ENCODE assay signal across 8 cellular contexts in the genomic region with DNA sequence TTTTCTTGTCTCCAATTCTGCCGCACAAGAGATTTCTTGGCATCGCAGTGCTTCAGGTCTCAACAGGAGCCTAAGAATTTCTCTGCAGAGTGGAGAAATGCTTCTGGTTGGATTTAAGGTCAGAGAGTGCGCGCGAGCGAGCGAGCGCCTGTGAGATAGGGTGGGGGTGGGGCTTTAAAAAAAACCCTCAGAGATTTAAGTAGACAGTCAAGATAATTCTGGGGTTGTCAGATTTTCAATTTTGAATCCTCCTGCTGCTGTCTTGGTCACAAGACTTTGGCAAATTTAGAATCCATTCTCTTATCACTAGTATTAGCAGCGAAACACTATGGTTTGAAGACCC. TPM values are rescaled to one million over a fixed set of nuclear protein-coding genes. Genes with fewer than 3 reads are reported as not detected.
DNase-seq lines count a peak whose midpoint lies in the region; ATAC-seq, FAIRE-seq and TF ChIP-seq lines count a peak whose summit lies in the region.

No MANE protein-coding gene starts in this region.

- peaks cover 9% of the 10 kb centered on the region for H3K27me3 Mint-ChIP-seq in activated naive CD4-positive, alpha-beta T cell treated with anti-CD3 and anti-CD28 coated beads for 36 hours (ENCODE audit: low read depth)
- peaks cover 4% of the 10 kb centered on the region for H3K27me3 Mint-ChIP-seq in activated CD8-positive, alpha-beta T cell treated with anti-CD3 and anti-CD28 coated beads, Interleukin-2, amount 10 ng/mL, durations not matched to agents 7 days and 5 days (ENCODE audit: low read depth)

- H3K4me3 Mint-ChIP-seq in activated naive CD4-positive, alpha-beta T cell treated with anti-CD3 and anti-CD28 coated beads for 36 hours = peak overlapping the region; percentile 73
- peak overlapping the region; percentile 87 for H3K4me3 Mint-ChIP-seq in activated CD8-positive, alpha-beta T cell treated with anti-CD3 and anti-CD28 coated beads, Interleukin-2, amount 10 ng/mL, durations not matched to agents 7 days and 5 days

- no peaks in the 10 kb centered on the region for H3K9me3 Mint-ChIP-seq in activated naive CD4-positive, alpha-beta T cell treated with anti-CD3 and anti-CD28 coated beads for 36 hours
- no peaks in the 10 kb centered on the region for H3K9me3 Mint-ChIP-seq in activated naive CD4-positive, alpha-beta T cell treated with anti-CD3 and anti-CD28 coated beads, Interleukin-2, amount 50 U/mL, for 72 hours
- H3K9me3 Mint-ChIP-seq in activated CD8-positive, alpha-beta T cell treated with anti-CD3 and anti-CD28 coated beads, Interleukin-2, amount 10 ng/mL, durations not matched to agents 7 days and 5 days (ENCODE audit: insufficient read depth) = no peaks in the 10 kb centered on the region

- peak overlapping the region; percentile 81 for H3K4me3 ChIP-seq in left ventricle myocardium inferior

- POLR2A ChIA-PET in activated CD8-positive, alpha-beta T cell treated with anti-CD3 and anti-CD28 coated beads, Interleukin-2, amount 10 ng/mL, durations not matched to agents 7 days and 5 days (lab: Charles Lee) = interaction anchor here (0.8 kb wide), 1 partner anchor 51 kb away, joined by 3 read pairs; no protein-coding TSS in a partner anchor

- H3K4me1 Mint-ChIP-seq in activated naive CD4-positive, alpha-beta T cell treated with anti-CD3 and anti-CD28 coated beads for 36 hours (ENCODE audit: low read depth) = peaks cover 13% of the 10 kb centered on the region
- H3K4me1 Mint-ChIP-seq in activated CD8-positive, alpha-beta T cell treated with anti-CD3 and anti-CD28 coated beads, Interleukin-2, amount 10 ng/mL, durations not matched to agents 7 days and 5 days (ENCODE audit: low read depth) = peaks cover 27% of the 10 kb centered on the region

- intact Hi-C loops in activated naive CD4-positive, alpha-beta T cell treated with anti-CD3 and anti-CD28 coated beads for 36 hours (cut with micrococcal nuclease) = no loop called here
- intact Hi-C loops in left ventricle myocardium inferior (cut with micrococcal nuclease) = no loop called here

- peaks cover 2% of the 10 kb centered on the region for H3K36me3 Mint-ChIP-seq in activated naive CD4-positive, alpha-beta T cell treated with anti-CD3 and anti-CD28 coated beads for 36 hours (ENCODE audit: low read depth)
- peaks cover 8 to 14% of the 10 kb centered on the region in 2 donors for H3K36me3 Mint-ChIP-seq in activated naive CD4-positive, alpha-beta T cell treated with anti-CD3 and anti-CD28 coated beads, Interleukin-2, amount 50 U/mL, for 72 hours
- peaks cover 17% of the 10 kb centered on the region for H3K36me3 Mint-ChIP-seq in activated CD8-positive, alpha-beta T cell treated with anti-CD3 and anti-CD28 coated beads, Interleukin-2, amount 10 ng/mL, durations not matched to agents 7 days and 5 days (ENCODE audit: low read depth)

- CTCF ChIA-PET in activated naive CD4-positive, alpha-beta T cell treated with anti-CD3 and anti-CD28 coated beads for 36 hours (lab: Charles Lee) = interaction anchor here (0.6 kb wide), 1 partner anchor 81 kb away, joined by 4 read pairs; no protein-coding TSS in a partner anchor
- CTCF ChIA-PET in activated CD8-positive, alpha-beta T cell treated with anti-CD3 and anti-CD28 coated beads, Interleukin-2, amount 10 ng/mL, durations not matched to agents 7 days and 5 days (lab: Charles Lee) = interaction anchor here (0.9 kb wide), 1 partner anchor 50 kb away, joined by 3 read pairs; a partner anchor contains a TSS

- FAIRE-seq in frontal cortex (lab: Jason Lieb, UNC) = no peak

- DNase-seq in activated naive CD4-positive, alpha-beta T cell treated with anti-CD3 and anti-CD28 coated beads for 36 hours = no peak
- DNase-seq in activated naive CD4-positive, alpha-beta T cell treated with anti-CD3 and anti-CD28 coated beads, Interleukin-2, amount 50 U/mL, for 72 hours (ENCODE audit: low spot score in 2 of 2) = no peak
- no peak for DNase-seq in activated CD8-positive, alpha-beta T cell treated with anti-CD3 and anti-CD28 coated beads, Interleukin-2, amount 10 ng/mL, durations not matched to agents 7 days and 5 days
- DNase-seq in left ventricle myocardium inferior (no peak), putamen (ENCODE audit: low spot score) (peak; percentile 77), frontal cortex (ENCODE audit: low spot score in 2 of 2) (no peak), NOMO-1 treated with dmso at 0.1 percent for 144 hours (lab: John Stamatoyannopoulos, UW; ENCODE audit: unreplicated experiment) (no peak)

- no peaks in the 10 kb centered on the region for H3K36me3 ChIP-seq in left ventricle myocardium inferior

- H3K27me3 ChIP-seq in left ventricle myocardium inferior (ENCODE audit: low read depth) = no peaks in the 10 kb centered on the region

- ATAC-seq in activated naive CD4-positive, alpha-beta T cell treated with anti-CD3 and anti-CD28 coated beads, Interleukin-2, amount 50 U/mL, for 72 hours = no peak
- ATAC-seq in activated CD8-positive, alpha-beta T cell treated with anti-CD3 and anti-CD28 coated beads, Interleukin-2, amount 10 ng/mL, durations not matched to agents 7 days and 5 days = no peak
- no peak for ATAC-seq in HG02623 (IDR thresholded peaks at IDR 0.05; ENCODE audit: unreplicated experiment)

- H3K27ac Mint-ChIP-seq in activated naive CD4-positive, alpha-beta T cell treated with anti-CD3 and anti-CD28 coated beads for 36 hours = no peak overlapping the region
- H3K27ac Mint-ChIP-seq in activated naive CD4-positive, alpha-beta T cell treated with anti-CD3 and anti-CD28 coated beads, Interleukin-2, amount 50 U/mL, for 72 hours = peak overlapping the region in 1 of 2 donors; percentile 69
- H3K27ac Mint-ChIP-seq in activated CD8-positive, alpha-beta T cell treated with anti-CD3 and anti-CD28 coated beads, Interleukin-2, amount 10 ng/mL, durations not matched to agents 7 days and 5 days = no peak overlapping the region

- peaks cover 70% of the 10 kb centered on the region for H3K4me1 ChIP-seq in left ventricle myocardium inferior

- H3K27ac ChIP-seq in left ventricle myocardium inferior (replicated peaks) = peak overlapping the region; percentile 92

- H3K9me3 ChIP-seq in left ventricle myocardium inferior (replicated peaks) = no peaks in the 10 kb centered on the region

- no peak for TF ChIP-seq CTCF in left ventricle myocardium inferior (IDR thresholded peaks at IDR 0.05; ENCODE audit: borderline replicate concordance)

RNA-seq across cellular contexts. Expression of a gene that starts 49.7 kb away (rescaled TPM):
- total RNA-seq in activated naive CD4-positive, alpha-beta T cell treated with anti-CD3 and anti-CD28 coated beads for 36 hours = 1 to 10 TPM; 1.0 to 1.3 TPM
- 1 to 10 TPM; 1.9 to 4.0 TPM for total RNA-seq in activated naive CD4-positive, alpha-beta T cell treated with anti-CD3 and anti-CD28 coated beads, Interleukin-2, amount 50 U/mL, for 72 hours
- total RNA-seq in activated CD8-positive, alpha-beta T cell treated with anti-CD3 and anti-CD28 coated beads, Interleukin-2, amount 10 ng/mL, durations not matched to agents 7 days and 5 days = 1 to 10 TPM; 2.3 to 2.4 TPM
- total RNA-seq in left ventricle myocardium inferior (13.6 TPM), frontal cortex (21.2 TPM)

RNA-seq across cellular contexts. Expression of a gene that starts 49.8 kb away (rescaled TPM):
- 10 to 100 TPM; 26.1 to 28.1 TPM for total RNA-seq in activated naive CD4-positive, alpha-beta T cell treated with anti-CD3 and anti-CD28 coated beads for 36 hours
- 10 to 100 TPM; 26.8 to 35.8 TPM for total RNA-seq in activated naive CD4-positive, alpha-beta T cell treated with anti-CD3 and anti-CD28 coated beads, Interleukin-2, amount 50 U/mL, for 72 hours
- 10 to 100 TPM; 21.3 to 24.3 TPM for total RNA-seq in activated CD8-positive, alpha-beta T cell treated with anti-CD3 and anti-CD28 coated beads, Interleukin-2, amount 10 ng/mL, durations not matched to agents 7 days and 5 days
- 32.2 TPM for total RNA-seq in left ventricle myocardium inferior
- 20.4 TPM for total RNA-seq in frontal cortex
